Comparison of ENCODE assay signal across 1 cellular context in the genomic region with DNA sequence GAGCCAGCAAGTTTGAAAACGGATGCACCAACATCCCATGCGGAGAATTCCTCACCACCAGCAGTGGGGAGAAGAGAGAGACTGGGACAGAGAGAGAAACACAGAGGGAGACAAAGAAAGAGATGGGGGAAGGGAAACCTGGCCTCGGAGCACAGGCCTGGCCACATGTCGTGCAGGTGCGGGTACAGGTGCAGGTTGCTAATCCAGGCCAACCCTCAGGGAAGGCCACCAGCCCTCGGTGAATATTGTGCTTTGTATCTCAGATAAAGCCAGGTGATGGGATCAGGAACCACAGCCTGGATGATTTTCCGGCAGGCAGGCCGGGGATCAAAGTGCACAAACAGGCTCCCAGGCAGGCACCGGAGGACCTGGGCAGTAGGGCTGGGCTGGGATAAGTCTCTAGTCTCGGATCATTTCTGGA.
TF ChIP-seq lines count a peak whose summit lies in the region.

No MANE protein-coding gene starts in this region.

TF ChIP-seq in IMR-90, 13 proteins besides CTCF, POLR2A, EP300 and RAD21 (continued from another document):
- TF ChIP-seq USF2 (IDR thresholded peaks at IDR 0.05; ENCODE audit: low read depth, low read length) (no peak), RCOR1 (IDR thresholded peaks at IDR 0.05; ENCODE audit: insufficient replicate concordance, low read length) (no peak), SMC3 (IDR thresholded peaks at IDR 0.05; ENCODE audit: low read depth, low read length) (no peak)
